In the genomic region with DNA sequence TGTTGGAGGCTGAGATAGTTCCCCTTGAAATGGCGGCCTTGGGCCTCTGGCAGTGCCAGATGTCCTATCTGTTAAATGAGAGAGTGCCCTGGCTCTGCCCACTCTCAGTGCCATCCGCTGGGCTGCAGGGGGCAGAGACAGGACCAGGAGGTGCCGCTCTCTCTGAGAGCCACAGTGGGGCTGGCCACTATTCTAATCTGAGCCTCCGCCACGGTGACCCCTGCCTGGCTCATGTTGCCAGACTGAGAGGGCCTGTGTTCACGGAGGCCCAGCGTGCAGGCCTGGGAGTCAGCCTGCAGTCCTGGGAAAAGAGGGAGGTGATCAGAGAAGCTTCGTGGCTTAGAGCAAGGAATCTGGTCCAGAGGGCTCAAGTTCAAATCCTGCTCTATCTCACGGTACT, we compare ENCODE assay signal across 1 cellular context.
TF ChIP-seq lines count a peak whose summit lies in the region.

No MANE protein-coding gene starts in this region.

TF ChIP-seq in HEK293, 187 proteins besides CTCF, POLR2A, EP300 and RAD21 (continued from another document):
- TF ChIP-seq, protein P1, sequence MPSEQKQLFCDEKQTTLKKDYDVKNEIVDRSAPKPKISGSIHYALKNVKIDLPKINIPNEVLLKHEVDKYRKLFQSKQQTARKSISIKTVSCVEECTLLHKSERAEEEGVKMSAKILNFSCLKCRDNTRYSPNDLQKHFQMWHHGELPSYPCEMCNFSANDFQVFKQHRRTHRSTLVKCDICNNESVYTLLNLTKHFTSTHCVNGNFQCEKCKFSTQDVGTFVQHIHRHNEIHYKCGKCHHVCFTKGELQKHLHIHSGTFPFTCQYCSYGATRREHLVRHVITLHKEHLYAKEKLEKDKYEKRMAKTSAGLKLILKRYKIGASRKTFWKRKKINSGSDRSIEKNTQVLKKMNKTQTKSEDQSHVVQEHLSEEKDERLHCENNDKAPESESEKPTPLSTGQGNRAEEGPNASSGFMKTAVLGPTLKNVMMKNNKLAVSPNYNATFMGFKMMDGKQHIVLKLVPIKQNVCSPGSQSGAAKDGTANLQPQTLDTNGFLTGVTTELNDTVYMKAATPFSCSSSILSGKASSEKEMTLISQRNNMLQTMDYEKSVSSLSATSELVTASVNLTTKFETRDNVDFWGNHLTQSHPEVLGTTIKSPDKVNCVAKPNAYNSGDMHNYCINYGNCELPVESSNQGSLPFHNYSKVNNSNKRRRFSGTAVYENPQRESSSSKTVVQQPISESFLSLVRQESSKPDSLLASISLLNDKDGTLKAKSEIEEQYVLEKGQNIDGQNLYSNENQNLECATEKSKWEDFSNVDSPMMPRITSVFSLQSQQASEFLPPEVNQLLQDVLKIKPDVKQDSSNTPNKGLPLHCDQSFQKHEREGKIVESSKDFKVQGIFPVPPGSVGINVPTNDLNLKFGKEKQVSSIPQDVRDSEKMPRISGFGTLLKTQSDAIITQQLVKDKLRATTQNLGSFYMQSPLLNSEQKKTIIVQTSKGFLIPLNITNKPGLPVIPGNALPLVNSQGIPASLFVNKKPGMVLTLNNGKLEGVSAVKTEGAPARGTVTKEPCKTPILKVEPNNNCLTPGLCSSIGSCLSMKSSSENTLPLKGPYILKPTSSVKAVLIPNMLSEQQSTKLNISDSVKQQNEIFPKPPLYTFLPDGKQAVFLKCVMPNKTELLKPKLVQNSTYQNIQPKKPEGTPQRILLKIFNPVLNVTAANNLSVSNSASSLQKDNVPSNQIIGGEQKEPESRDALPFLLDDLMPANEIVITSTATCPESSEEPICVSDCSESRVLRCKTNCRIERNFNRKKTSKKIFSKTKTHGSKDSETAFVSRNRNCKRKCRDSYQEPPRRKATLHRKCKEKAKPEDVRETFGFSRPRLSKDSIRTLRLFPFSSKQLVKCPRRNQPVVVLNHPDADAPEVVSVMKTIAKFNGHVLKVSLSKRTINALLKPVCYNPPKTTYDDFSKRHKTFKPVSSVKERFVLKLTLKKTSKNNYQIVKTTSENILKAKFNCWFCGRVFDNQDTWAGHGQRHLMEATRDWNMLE (tag by site-specific recombination; conservative IDR thresholded peaks at IDR 0.05; ENCODE audit: low read depth): no peak
- TF ChIP-seq ZNF677 (tag by site-specific recombination; IDR thresholded peaks at IDR 0.05): no peak
